Comparison of ENCODE assay signal across 7 cellular contexts in the genomic region with DNA sequence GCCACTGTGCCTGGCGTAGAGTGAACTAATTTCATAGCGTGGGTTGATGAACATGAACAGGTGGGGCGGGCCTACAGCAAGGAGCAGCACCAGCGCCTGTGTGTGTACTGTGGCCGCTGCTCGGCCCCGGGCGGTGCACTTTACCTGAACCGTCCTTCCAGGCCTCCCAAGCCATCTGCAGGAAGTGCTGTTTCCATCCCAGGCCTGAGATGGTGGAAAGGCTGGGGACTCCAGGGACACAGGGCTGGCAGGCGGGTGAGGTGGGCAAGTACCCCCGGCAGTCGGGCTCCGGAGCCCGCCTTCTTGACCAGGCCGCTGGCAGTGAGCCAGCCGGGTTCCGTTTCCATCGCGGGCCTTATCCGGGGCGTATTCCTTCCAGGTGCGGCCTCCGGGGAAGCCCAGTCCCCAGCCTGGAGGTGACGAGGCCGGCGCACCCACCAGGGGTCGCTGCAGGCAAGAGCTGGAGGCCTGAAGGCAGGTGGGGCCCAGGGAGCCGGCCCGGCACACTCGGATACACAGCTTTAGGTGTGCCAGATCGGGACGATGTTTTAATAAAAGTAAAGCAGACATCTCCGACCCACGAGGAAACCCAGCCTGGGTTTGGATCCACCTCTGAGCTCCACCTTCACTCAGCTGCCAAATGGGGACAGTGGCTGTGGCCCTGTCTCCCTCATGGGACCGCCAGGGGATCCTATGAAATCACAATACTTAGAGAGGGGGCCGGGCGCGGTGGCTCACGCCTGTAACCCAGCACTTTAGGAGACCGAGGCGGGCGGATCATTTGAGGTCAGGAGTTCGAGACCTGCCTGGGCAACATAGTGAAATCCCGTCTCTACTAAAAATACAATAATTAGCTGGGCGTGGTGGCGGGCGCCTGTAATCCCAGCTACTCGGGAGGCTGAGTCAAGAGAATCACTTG. TPM values are rescaled to one million over a fixed set of nuclear protein-coding genes. Genes with fewer than 3 reads are reported as not detected.
A peak's percentile ranks its signal among the peaks of the same experiment; 100 is the strongest.
DNase-seq lines count a peak whose midpoint lies in the region; ATAC-seq, FAIRE-seq and TF ChIP-seq lines count a peak whose summit lies in the region.

No MANE protein-coding gene starts in this region.

- H2BK120ac ChIP-seq in H1 (replicated peaks; ENCODE audit: low read depth, low read length) = no peak overlapping the region

- H2BK5ac ChIP-seq in H1 (ENCODE audit: low read depth, low read length) = 0 out of 2 replicates have a peak overlapping the region, but pooled peaks have one; percentile 75

- H3K27me3 Mint-ChIP-seq in activated CD8-positive, alpha-beta T cell treated with anti-CD3 and anti-CD28 coated beads for 36 hours = peaks cover 20% of the 10 kb centered on the region
- H3K27me3 Mint-ChIP-seq in natural killer cell (ENCODE audit: low read depth in 2 of 2) = peaks cover 18 to 22% of the 10 kb centered on the region in 2 donors
- peaks cover 52% of the 10 kb centered on the region for H3K27me3 Mint-ChIP-seq in stimulated activated naive CD8-positive, alpha-beta T cell treated with anti-CD3 and anti-CD28 coated beads, Interleukin-15, amount 100 ng/mL, for 72 hours

- H3K36me3 ChIP-seq in H1 (ENCODE audit: control insufficient read depth in 2 of 4, insufficient read depth in 4 of 4, low read length in 3 of 4) = no peaks in the 10 kb centered on the region

- WGBS in H1 (ENCODE audit: extremely low coverage in 1 of 2, insufficient coverage in 1 of 2, insufficient read length in 1 of 2, insufficient replicate concordance in 2 of 2, low coverage in 1 of 2, low lambda C conversion rate in 2 of 2, missing lambda C conversion rate in 1 of 2), 2 experiments = 52% methylated on average over 43 of the region's 48 CpGs; no CpG with 5 or more reads in 1 of the 2 experiments

- peak; percentile 71 for DNase-seq in NCI-H510A treated with DMSO at 0.1 percent for 48 hours (lab: John Stamatoyannopoulos, UW)
- peak; percentile 87 for DNase-seq in activated CD8-positive, alpha-beta T cell treated with anti-CD3 and anti-CD28 coated beads for 36 hours
- DNase-seq in H1 (ENCODE audit: low read depth in 1 of 2, low spot score in 2 of 2) = peak; percentile 75 to 99
- DNase-seq in natural killer cell = peak; percentile 70
- peak; percentile 75 to 80 for DNase-seq in stimulated activated naive CD8-positive, alpha-beta T cell treated with anti-CD3 and anti-CD28 coated beads, Interleukin-15, amount 100 ng/mL, for 72 hours

- no peaks in the 10 kb centered on the region for H3K23me2 ChIP-seq in H1 (ENCODE audit: low read depth, low read length)

- no peak overlapping the region for H2AK5ac ChIP-seq in H1 (ENCODE audit: low read depth, low read length)

- peaks cover 0 to 7% (median 4%) of the 10 kb centered on the region in 4 experiments; a peak in 3 of 7 replicates for H3K27me3 ChIP-seq in H1 (replicated peaks in 1 of 4; ENCODE audit: control insufficient read depth in 3 of 4, extremely low read depth in 1 of 4, insufficient read depth in 3 of 4, low read length in 3 of 4)

- FAIRE-seq in H1 (lab: Jason Lieb, UNC) = no peak

- TF ChIP-seq POLR2A in GM18505 (IDR thresholded peaks at IDR 0.05; ENCODE audit: borderline replicate concordance, extremely low read depth, insufficient read depth, insufficient read length) = no peak
- no peak for TF ChIP-seq POLR2A in H1 (IDR thresholded peaks at IDR 0.05; ENCODE audit: control extremely low read depth in 1 of 2, low read depth in 2 of 2, low read length in 2 of 2)

- H3K9me3 ChIP-seq in H1 (ENCODE audit: insufficient read depth in 2 of 2, low read depth in 1 of 2, low read length in 1 of 2) = peaks cover 0 to 2% of the 10 kb centered on the region in 2 experiments; a peak in 1 of 4 replicates

- no peaks in the 10 kb centered on the region for H4K20me1 ChIP-seq in H1 (replicated peaks in 1 of 2; ENCODE audit: control insufficient read depth in 1 of 2, insufficient read depth in 2 of 2, low read length in 2 of 2)

- no peak overlapping the region for H3K4ac ChIP-seq in H1 (replicated peaks; ENCODE audit: insufficient read length, low read depth, low read length)

- H2AFZ ChIP-seq in H1 (ENCODE audit: low read length) = peak overlapping the region; percentile 60; the same call in 1 of the 2 replicates

- peak overlapping the region in 1 of 2 experiments; percentile 50; a peak in 2 of 4 replicates for H3K4me2 ChIP-seq in H1 (ENCODE audit: insufficient read depth in 1 of 2, low read depth in 2 of 2, low read length in 2 of 2)

- no peak overlapping the region for H3K14ac ChIP-seq in H1 (ENCODE audit: insufficient read length)

- peaks cover 6% of the 10 kb centered on the region for H3K9me3 Mint-ChIP-seq in activated CD8-positive, alpha-beta T cell treated with anti-CD3 and anti-CD28 coated beads for 36 hours
- H3K9me3 Mint-ChIP-seq in natural killer cell = no peaks in the 10 kb centered on the region
- peaks cover 5 to 8% of the 10 kb centered on the region in 2 donors for H3K9me3 Mint-ChIP-seq in stimulated activated naive CD8-positive, alpha-beta T cell treated with anti-CD3 and anti-CD28 coated beads, Interleukin-15, amount 100 ng/mL, for 72 hours

- H2BK15ac ChIP-seq in H1 (ENCODE audit: low read length) = no peak overlapping the region

- H3K4me1 ChIP-seq in H1 (replicated peaks in 1 of 4; ENCODE audit: control insufficient read depth in 3 of 4, insufficient read depth in 4 of 4, low read length in 3 of 4) = peaks cover 0 to 7% (median 4%) of the 10 kb centered on the region in 4 experiments; a peak in 5 of 7 replicates

- H3K79me2 ChIP-seq in H1 (ENCODE audit: control insufficient read depth in 1 of 2, insufficient read depth in 2 of 2, low read length in 2 of 2) = no peaks in the 10 kb centered on the region

- peak overlapping the region; percentile 62 for H4K8ac ChIP-seq in H1 (ENCODE audit: extremely low read depth, insufficient read depth, low read length)

- H2BK20ac ChIP-seq in H1 (ENCODE audit: low read length) = no peak overlapping the region

- peaks cover 4% of the 10 kb centered on the region for H3K36me3 Mint-ChIP-seq in activated CD8-positive, alpha-beta T cell treated with anti-CD3 and anti-CD28 coated beads for 36 hours (ENCODE audit: low read depth)
- H3K36me3 Mint-ChIP-seq in natural killer cell = peaks cover 2% of the 10 kb centered on the region

- intact Hi-C loops in activated CD8-positive, alpha-beta T cell treated with anti-CD3 and anti-CD28 coated beads for 36 hours (cut with micrococcal nuclease) = loop anchor here (10.0 kb wide), 1 partner anchor 749 kb away; no protein-coding TSS in a partner anchor
- intact Hi-C loops in natural killer cell (cut with micrococcal nuclease) = loop anchor here (2.0 to 5.0 kb wide), 2 partner anchors 47 to 289 kb away; no protein-coding TSS in a partner anchor

- H2BK12ac ChIP-seq in H1 (ENCODE audit: low read depth, low read length) = no peak overlapping the region

- no peak overlapping the region; the same call in 1 of the 2 replicates for H3K18ac ChIP-seq in H1 (ENCODE audit: extremely low read depth, low read length)

- no peak overlapping the region for H3K9ac ChIP-seq in H1 (replicated peaks in 1 of 4; ENCODE audit: extremely low read depth in 1 of 4, low read depth in 3 of 4, low read length in 3 of 4)

- peak; percentile 93 to 98 for TF ChIP-seq RAD21 in H1 (IDR thresholded peaks at IDR 0.05 in 1 of 2, conservative IDR thresholded peaks at IDR 0.05 in 1 of 2; ENCODE audit: low read depth in 2 of 2, low read length in 2 of 2)

- no peak overlapping the region for H3K4me3 Mint-ChIP-seq in activated CD8-positive, alpha-beta T cell treated with anti-CD3 and anti-CD28 coated beads for 36 hours
- no peak overlapping the region for H3K4me3 Mint-ChIP-seq in natural killer cell
- no peak overlapping the region for H3K4me3 Mint-ChIP-seq in stimulated activated naive CD8-positive, alpha-beta T cell treated with anti-CD3 and anti-CD28 coated beads, Interleukin-15, amount 100 ng/mL, for 72 hours

- ATAC-seq in GM18505 (IDR thresholded peaks at IDR 0.05; ENCODE audit: unreplicated experiment) (peak; percentile 68), HG02885 (IDR thresholded peaks at IDR 0.05; ENCODE audit: poor library complexity, unreplicated experiment) (peak; percentile 82), natural killer cell (peak; percentile 54 to 70 (median 69))
- peak; percentile 85 for ATAC-seq in activated CD8-positive, alpha-beta T cell treated with anti-CD3 and anti-CD28 coated beads for 36 hours
- peak; percentile 84 for ATAC-seq in stimulated activated naive CD8-positive, alpha-beta T cell treated with anti-CD3 and anti-CD28 coated beads, Interleukin-15, amount 100 ng/mL, for 72 hours

- POLR2A ChIA-PET in activated CD8-positive, alpha-beta T cell treated with anti-CD3 and anti-CD28 coated beads for 36 hours (lab: Charles Lee) = no interaction called here
- POLR2A ChIA-PET in H1 (lab: Charles Lee; ENCODE audit: partially characterized antibody) = interaction anchor here (0.6 to 0.9 kb wide), 3 partner anchors 9 to 333 kb away, joined by 3 to 5 read pairs (median 5); no protein-coding TSS in a partner anchor

- no peak overlapping the region for H3K27ac ChIP-seq in H1 (ENCODE audit: low read depth, low read length)

- H3K4me1 Mint-ChIP-seq in activated CD8-positive, alpha-beta T cell treated with anti-CD3 and anti-CD28 coated beads for 36 hours (ENCODE audit: low read depth) = peaks cover 3% of the 10 kb centered on the region
- peaks cover 5 to 10% of the 10 kb centered on the region in 2 donors for H3K4me1 Mint-ChIP-seq in natural killer cell
- peaks cover 8% of the 10 kb centered on the region for H3K4me1 Mint-ChIP-seq in stimulated activated naive CD8-positive, alpha-beta T cell treated with anti-CD3 and anti-CD28 coated beads, Interleukin-15, amount 100 ng/mL, for 72 hours

- no peak overlapping the region for H3K27ac Mint-ChIP-seq in activated CD8-positive, alpha-beta T cell treated with anti-CD3 and anti-CD28 coated beads for 36 hours
- no peak overlapping the region for H3K27ac Mint-ChIP-seq in natural killer cell
- no peak overlapping the region for H3K27ac Mint-ChIP-seq in stimulated activated naive CD8-positive, alpha-beta T cell treated with anti-CD3 and anti-CD28 coated beads, Interleukin-15, amount 100 ng/mL, for 72 hours

- no peak overlapping the region for H3K23ac ChIP-seq in H1 (ENCODE audit: insufficient read length)

- peak overlapping the region; percentile 10 for H4K5ac ChIP-seq in H1 (ENCODE audit: insufficient read length, low read depth, low read length)

- peak in 1 of 2 experiments; percentile 49; a peak in 1 of 3 replicates for TF ChIP-seq EP300 in H1 (IDR thresholded peaks at IDR 0.05; ENCODE audit: borderline replicate concordance in 1 of 2, low read depth in 2 of 2, low read length in 2 of 2)

- peak; percentile 89 for TF ChIP-seq CTCF in activated CD8-positive, alpha-beta T cell treated with anti-CD3 and anti-CD28 coated beads for 36 hours (IDR thresholded peaks at IDR 0.05)
- TF ChIP-seq CTCF in H1 (IDR thresholded peaks at IDR 0.05; ENCODE audit: control extremely low read depth in 1 of 3, insufficient read depth in 1 of 3, low read depth in 1 of 3, low read length in 3 of 3) = peak; percentile 88 to 97 (median 91)
- peak; percentile 74 for TF ChIP-seq CTCF in natural killer cell (IDR thresholded peaks at IDR 0.05)

- H3K79me1 ChIP-seq in H1 (ENCODE audit: low read depth, low read length) = no peaks in the 10 kb centered on the region

- no peak overlapping the region for H3K4me3 ChIP-seq in H1 (ENCODE audit: extremely low read depth in 1 of 4, insufficient read depth in 2 of 4, low read depth in 3 of 4, low read length in 4 of 4)

- peak overlapping the region; percentile 88 for H4K91ac ChIP-seq in H1 (replicated peaks; ENCODE audit: insufficient read length, low read length)

- CTCF ChIA-PET in activated CD8-positive, alpha-beta T cell treated with anti-CD3 and anti-CD28 coated beads for 36 hours (lab: Charles Lee) = interaction anchor here (0.5 to 11.2 kb wide), 43 partner anchors 9 to 1590 kb away, joined by 3 to 248 read pairs (median 4); a partner anchor contains a TSS
- CTCF ChIA-PET in H1 (lab: Charles Lee; ENCODE audit: partially characterized antibody) = interaction anchor here (0.6 to 11.2 kb wide), 42 partner anchors 9 to 611 kb away, joined by 3 to 234 read pairs (median 4); a partner anchor contains a TSS

- no peak overlapping the region for H3K56ac ChIP-seq in H1 (replicated peaks; ENCODE audit: insufficient read length, low read depth, low read length)

RNA-seq across cellular contexts. Expression of a gene that starts 22.7 kb away (rescaled TPM):
- total RNA-seq in activated CD8-positive, alpha-beta T cell treated with anti-CD3 and anti-CD28 coated beads for 36 hours = 100 to 1,000 TPM; 146 to 150 TPM
- 383 and 384 TPM in 2 replicates for total RNA-seq in H1 (2021; fragmentation: NEBNext Ultra II Directional; extraction: Animal tissue kit (Norgen Biotek cat#: 25700))
- polyA plus RNA-seq in H1 (2011; rRNA removed) = 140 and 181 TPM in 2 replicates
- 288 TPM for polyA plus RNA-seq in H1 (2011; cell fraction: cytosol; rRNA removed)
- 82.8 TPM for polyA plus RNA-seq in H1 (2011; cell fraction: nucleus; rRNA removed)
- 288 to 306 TPM (median 300 TPM) in 4 replicates for polyA plus RNA-seq in H1 (2012, experiment 1 of 2)
- polyA plus RNA-seq in H1 (2012, experiment 2 of 2) = 64.6 TPM
- polyA plus RNA-seq in H1 (2013, experiment 1 of 2) = 508 TPM
- 560 TPM for polyA plus RNA-seq in H1 (2013, experiment 2 of 2)
- 136 and 139 TPM in 2 replicates for polyA minus RNA-seq in H1 (2011; rRNA and poly(A)+ RNA removed)
- polyA minus RNA-seq in H1 (2011; cell fraction: cytosol; rRNA and poly(A)+ RNA removed) = 120 TPM
- polyA minus RNA-seq in H1 (2011; cell fraction: nucleus; rRNA and poly(A)+ RNA removed) = 54.6 TPM
- 10 to 100 TPM; 57.4 to 81.2 (median 58.7) TPM for total RNA-seq in natural killer cell
